ENCODE assay signal across 1 cellular context in genomic region chr7:158829342-158830210, GRCh38.
TF ChIP-seq lines count a peak whose summit lies in the region.

ESYT2 (minus strand) TSS chr7:158829509; CDS start chr7:158829418, 91 bp downstream.

TF ChIP-seq in K562, 482 proteins besides CTCF, POLR2A, EP300 and RAD21 (continued from another document and continues in another):
- TF ChIP-seq, protein P1, sequence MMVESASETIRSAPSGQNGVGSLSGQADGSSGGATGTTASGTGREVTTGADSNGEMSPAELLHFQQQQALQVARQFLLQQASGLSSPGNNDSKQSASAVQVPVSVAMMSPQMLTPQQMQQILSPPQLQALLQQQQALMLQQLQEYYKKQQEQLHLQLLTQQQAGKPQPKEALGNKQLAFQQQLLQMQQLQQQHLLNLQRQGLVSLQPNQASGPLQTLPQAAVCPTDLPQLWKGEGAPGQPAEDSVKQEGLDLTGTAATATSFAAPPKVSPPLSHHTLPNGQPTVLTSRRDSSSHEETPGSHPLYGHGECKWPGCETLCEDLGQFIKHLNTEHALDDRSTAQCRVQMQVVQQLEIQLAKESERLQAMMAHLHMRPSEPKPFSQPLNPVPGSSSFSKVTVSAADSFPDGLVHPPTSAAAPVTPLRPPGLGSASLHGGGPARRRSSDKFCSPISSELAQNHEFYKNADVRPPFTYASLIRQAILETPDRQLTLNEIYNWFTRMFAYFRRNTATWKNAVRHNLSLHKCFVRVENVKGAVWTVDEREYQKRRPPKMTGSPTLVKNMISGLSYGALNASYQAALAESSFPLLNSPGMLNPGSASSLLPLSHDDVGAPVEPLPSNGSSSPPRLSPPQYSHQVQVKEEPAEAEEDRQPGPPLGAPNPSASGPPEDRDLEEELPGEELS (CRISPR knock-in tag; IDR thresholded peaks at IDR 0.05; ENCODE audit: borderline replicate concordance) = no peak; the same call in 1 of the 2 replicates
- TF ChIP-seq THRA (IDR thresholded peaks at IDR 0.05) (no peak), CBX2 (IDR thresholded peaks at IDR 0.05; ENCODE audit: insufficient read depth, low read length, poor library complexity, severe bottlenecking) (no peak), OTX1 (CRISPR knock-in tag; IDR thresholded peaks at IDR 0.05) (peak; percentile 97), SIX5 (IDR thresholded peaks at IDR 0.05; ENCODE audit: borderline replicate concordance in 1 of 2, insufficient read depth in 1 of 2, low read depth in 1 of 2, low read length in 2 of 2) (no peak), NFE2L1 (tag; IDR thresholded peaks at IDR 0.05; ENCODE audit: borderline replicate concordance, low read depth) (no peak), MYBL2 (IDR thresholded peaks at IDR 0.05; ENCODE audit: low read depth) (no peak), MYBL2 (CRISPR knock-in tag; IDR thresholded peaks at IDR 0.05; ENCODE audit: borderline replicate concordance) (no peak), CSDE1 (IDR thresholded peaks at IDR 0.05) (peak in 1 of 2 experiments; percentile 79; a peak in 1 of 4 replicates), DNMT1 (IDR thresholded peaks at IDR 0.05) (no peak), HMG20B (CRISPR knock-in tag; IDR thresholded peaks at IDR 0.05) (no peak), EP400 (IDR thresholded peaks at IDR 0.05) (peak; percentile 94), MTA1 (IDR thresholded peaks at IDR 0.05; ENCODE audit: borderline replicate concordance) (peak; percentile 92), PTTG1 (tag; IDR thresholded peaks at IDR 0.05; ENCODE audit: low read depth) (no peak), LCOR (CRISPR knock-in tag; IDR thresholded peaks at IDR 0.05) (peak; percentile 91), ATF3 (IDR thresholded peaks at IDR 0.05) (peak; percentile 100), ATF3 (CRISPR knock-in tag; conservative IDR thresholded peaks at IDR 0.05) (peak; percentile 74), ZC3H8 (IDR thresholded peaks at IDR 0.05) (0 out of 2 replicates have a peak, but pooled peaks have one; percentile 16), SAP30 (IDR thresholded peaks at IDR 0.05; ENCODE audit: borderline replicate concordance, insufficient read depth, low read depth, low read length, poor library complexity, severe bottlenecking) (peak; percentile 83), ADNP (tag; IDR thresholded peaks at IDR 0.05) (no peak), POLR3G (IDR thresholded peaks at IDR 0.05; ENCODE audit: extremely low read depth, insufficient read length, insufficient replicate concordance) (no peak), NCOA6 (IDR thresholded peaks at IDR 0.05) (peak; percentile 80), TEAD2 (tag; IDR thresholded peaks at IDR 0.05) (no peak), IRF2 (CRISPR knock-in tag; IDR thresholded peaks at IDR 0.05) (no peak), ZNF318 (IDR thresholded peaks at IDR 0.05; ENCODE audit: borderline replicate concordance in 1 of 2, low read depth in 1 of 2) (no peak), ZNF165 (CRISPR knock-in tag; IDR thresholded peaks at IDR 0.05; ENCODE audit: borderline replicate concordance) (peak; percentile 95), TFAM (CRISPR knock-in tag; conservative IDR thresholded peaks at IDR 0.05) (no peak), SMAD2 (IDR thresholded peaks at IDR 0.05; ENCODE audit: low read depth, low read length) (no peak), ZNF583 (CRISPR knock-in tag; IDR thresholded peaks at IDR 0.05) (peak; percentile 81), GTF2F1 (IDR thresholded peaks at IDR 0.05; ENCODE audit: low read depth, low read length) (peak; percentile 73; the same call in 1 of the 2 replicates), HEY1 (CRISPR knock-in tag; IDR thresholded peaks at IDR 0.05; ENCODE audit: borderline replicate concordance) (no peak), ZNF140 (CRISPR knock-in tag; IDR thresholded peaks at IDR 0.05) (no peak), ATF2 (CRISPR knock-in tag; IDR thresholded peaks at IDR 0.05) (peak; percentile 98), KHSRP (IDR thresholded peaks at IDR 0.05) (peak; percentile 93), ZNF764 (CRISPR knock-in tag; IDR thresholded peaks at IDR 0.05; ENCODE audit: low read depth) (peak; percentile 80; the same call in 1 of the 2 replicates), SIN3A (IDR thresholded peaks at IDR 0.05; ENCODE audit: borderline replicate concordance in 2 of 2, control insufficient read depth in 1 of 2, low read depth in 2 of 2, low read length in 2 of 2) (peak; percentile 29; a peak in 3 of 4 replicates), ZNF232 (CRISPR knock-in tag; IDR thresholded peaks at IDR 0.05) (0 out of 2 replicates have a peak, but pooled peaks have one; percentile 49), STAT5A (IDR thresholded peaks at IDR 0.05; ENCODE audit: borderline replicate concordance, low read length) (peak; percentile 9; the same call in 1 of the 2 replicates), ZNF124 (CRISPR knock-in tag; IDR thresholded peaks at IDR 0.05) (no peak)
- TF ChIP-seq, protein P2, sequence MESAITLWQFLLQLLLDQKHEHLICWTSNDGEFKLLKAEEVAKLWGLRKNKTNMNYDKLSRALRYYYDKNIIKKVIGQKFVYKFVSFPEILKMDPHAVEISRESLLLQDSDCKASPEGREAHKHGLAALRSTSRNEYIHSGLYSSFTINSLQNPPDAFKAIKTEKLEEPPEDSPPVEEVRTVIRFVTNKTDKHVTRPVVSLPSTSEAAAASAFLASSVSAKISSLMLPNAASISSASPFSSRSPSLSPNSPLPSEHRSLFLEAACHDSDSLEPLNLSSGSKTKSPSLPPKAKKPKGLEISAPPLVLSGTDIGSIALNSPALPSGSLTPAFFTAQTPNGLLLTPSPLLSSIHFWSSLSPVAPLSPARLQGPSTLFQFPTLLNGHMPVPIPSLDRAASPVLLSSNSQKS (CRISPR knock-in tag; IDR thresholded peaks at IDR 0.05) = no peak
- TF ChIP-seq, protein P3, sequence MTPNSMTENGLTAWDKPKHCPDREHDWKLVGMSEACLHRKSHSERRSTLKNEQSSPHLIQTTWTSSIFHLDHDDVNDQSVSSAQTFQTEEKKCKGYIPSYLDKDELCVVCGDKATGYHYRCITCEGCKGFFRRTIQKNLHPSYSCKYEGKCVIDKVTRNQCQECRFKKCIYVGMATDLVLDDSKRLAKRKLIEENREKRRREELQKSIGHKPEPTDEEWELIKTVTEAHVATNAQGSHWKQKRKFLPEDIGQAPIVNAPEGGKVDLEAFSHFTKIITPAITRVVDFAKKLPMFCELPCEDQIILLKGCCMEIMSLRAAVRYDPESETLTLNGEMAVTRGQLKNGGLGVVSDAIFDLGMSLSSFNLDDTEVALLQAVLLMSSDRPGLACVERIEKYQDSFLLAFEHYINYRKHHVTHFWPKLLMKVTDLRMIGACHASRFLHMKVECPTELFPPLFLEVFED (CRISPR knock-in tag; conservative IDR thresholded peaks at IDR 0.05) = peak; percentile 88
- TF ChIP-seq, protein P4, sequence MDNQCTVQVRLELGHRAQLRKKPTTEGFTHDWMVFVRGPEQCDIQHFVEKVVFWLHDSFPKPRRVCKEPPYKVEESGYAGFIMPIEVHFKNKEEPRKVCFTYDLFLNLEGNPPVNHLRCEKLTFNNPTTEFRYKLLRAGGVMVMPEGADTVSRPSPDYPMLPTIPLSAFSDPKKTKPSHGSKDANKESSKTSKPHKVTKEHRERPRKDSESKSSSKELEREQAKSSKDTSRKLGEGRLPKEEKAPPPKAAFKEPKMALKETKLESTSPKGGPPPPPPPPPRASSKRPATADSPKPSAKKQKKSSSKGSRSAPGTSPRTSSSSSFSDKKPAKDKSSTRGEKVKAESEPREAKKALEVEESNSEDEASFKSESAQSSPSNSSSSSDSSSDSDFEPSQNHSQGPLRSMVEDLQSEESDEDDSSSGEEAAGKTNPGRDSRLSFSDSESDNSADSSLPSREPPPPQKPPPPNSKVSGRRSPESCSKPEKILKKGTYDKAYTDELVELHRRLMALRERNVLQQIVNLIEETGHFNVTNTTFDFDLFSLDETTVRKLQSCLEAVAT (IDR thresholded peaks at IDR 0.05) = peak; percentile 88 to 98; a peak in 3 of 4 replicates
- TF ChIP-seq, protein P5, sequence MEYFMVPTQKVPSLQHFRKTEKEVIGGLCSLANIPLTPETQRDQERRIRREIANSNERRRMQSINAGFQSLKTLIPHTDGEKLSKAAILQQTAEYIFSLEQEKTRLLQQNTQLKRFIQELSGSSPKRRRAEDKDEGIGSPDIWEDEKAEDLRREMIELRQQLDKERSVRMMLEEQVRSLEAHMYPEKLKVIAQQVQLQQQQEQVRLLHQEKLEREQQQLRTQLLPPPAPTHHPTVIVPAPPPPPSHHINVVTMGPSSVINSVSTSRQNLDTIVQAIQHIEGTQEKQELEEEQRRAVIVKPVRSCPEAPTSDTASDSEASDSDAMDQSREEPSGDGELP (CRISPR knock-in tag; IDR thresholded peaks at IDR 0.05; ENCODE audit: borderline replicate concordance) = peak; percentile 90
- TF ChIP-seq, protein P6, sequence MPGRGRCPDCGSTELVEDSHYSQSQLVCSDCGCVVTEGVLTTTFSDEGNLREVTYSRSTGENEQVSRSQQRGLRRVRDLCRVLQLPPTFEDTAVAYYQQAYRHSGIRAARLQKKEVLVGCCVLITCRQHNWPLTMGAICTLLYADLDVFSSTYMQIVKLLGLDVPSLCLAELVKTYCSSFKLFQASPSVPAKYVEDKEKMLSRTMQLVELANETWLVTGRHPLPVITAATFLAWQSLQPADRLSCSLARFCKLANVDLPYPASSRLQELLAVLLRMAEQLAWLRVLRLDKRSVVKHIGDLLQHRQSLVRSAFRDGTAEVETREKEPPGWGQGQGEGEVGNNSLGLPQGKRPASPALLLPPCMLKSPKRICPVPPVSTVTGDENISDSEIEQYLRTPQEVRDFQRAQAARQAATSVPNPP (IDR thresholded peaks at IDR 0.05; ENCODE audit: borderline replicate concordance, insufficient read depth, insufficient read length) = no peak
